Comparison of ENCODE assay signal across 1 cellular context in the genomic region with DNA sequence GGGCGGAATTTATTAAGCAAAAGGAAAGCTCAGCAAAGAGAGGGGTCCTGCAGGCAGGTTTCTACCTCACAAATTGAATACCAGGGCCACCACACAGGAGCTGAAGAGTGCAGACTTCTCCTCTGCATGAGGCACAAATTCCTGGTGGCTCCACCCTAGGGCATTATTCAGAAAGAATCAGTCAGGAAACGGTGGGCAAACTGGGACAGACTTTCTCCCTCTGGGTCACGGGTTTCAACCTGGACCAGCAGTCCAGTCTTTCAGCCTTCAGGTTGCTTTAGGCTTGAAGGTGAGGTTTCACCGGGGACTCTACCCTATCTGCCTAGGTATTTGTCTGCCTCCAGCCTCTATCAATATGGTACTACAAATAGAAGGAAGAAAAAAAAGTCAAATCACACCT.
TF ChIP-seq lines count a peak whose summit lies in the region.

No MANE protein-coding gene starts in this region.

TF ChIP-seq in IMR-90, 13 proteins besides CTCF, POLR2A, EP300 and RAD21:
- TF ChIP-seq ELK1 (IDR thresholded peaks at IDR 0.05; ENCODE audit: borderline replicate concordance, low read depth, low read length) (no peak), CHD1 (IDR thresholded peaks at IDR 0.05; ENCODE audit: low read depth, low read length) (no peak), MAZ (IDR thresholded peaks at IDR 0.05; ENCODE audit: borderline replicate concordance, low read depth, low read length) (no peak), MXI1 (IDR thresholded peaks at IDR 0.05; ENCODE audit: borderline replicate concordance, low read depth, low read length) (no peak)
